In genomic region chr5:82153082-82153481, GRCh38 we compare ENCODE assay signal across 15 cellular contexts.
A peak's percentile ranks its signal among the peaks of the same experiment; 100 is the strongest.
DNase-seq lines count a peak whose midpoint lies in the region; ATAC-seq and TF ChIP-seq lines count a peak whose summit lies in the region.
"Had no signal": no experiment of that assay in that cellular context is flagged by ENCODE, and none has a peak within 500 bp of the region (broad histone marks: within the 10 kb centered on the region; RNA-seq: fewer than 3 reads in every experiment).

No MANE protein-coding gene starts in this region.

- H3K4me3 Mint-ChIP-seq in MCF 10A (ENCODE audit: unreplicated experiment): no peak overlapping the region
- H3K4me3 Mint-ChIP-seq in WTC11: no peak overlapping the region
- H3K4me3 Mint-ChIP-seq: CD4-positive, alpha-beta memory T cell had no signal

- WGBS in mammary epithelial cell (ENCODE audit: low coverage, missing lambda C conversion rate): 97% methylated on average over 3 of the region's 3 CpGs
- 92% methylated on average over 2 of the region's 3 CpGs for WGBS in mesenchymal stem cell

- BruUV-seq in MCF 10A (replicated peaks; lab: Mats Ljungman, UMichigan) (no TSS peak), mammary epithelial cell (replicated peaks; lab: Mats Ljungman, UMichigan) (no TSS peak)

- H3K27ac Mint-ChIP-seq in MCF 10A (ENCODE audit: low read depth, unreplicated experiment): no peak overlapping the region
- 0 out of 2 replicates have a peak overlapping the region, but pooled peaks have one; percentile 18 for H3K27ac Mint-ChIP-seq in WTC11
- H3K27ac Mint-ChIP-seq: CD4-positive, alpha-beta memory T cell had no signal

- H2BK5ac ChIP-seq in mesenchymal stem cell (ENCODE audit: low read depth, low read length, poor library complexity, severe bottlenecking): no peak overlapping the region

- peaks cover 5% of the 10 kb centered on the region for H3K4me1 ChIP-seq in mammary epithelial cell (ENCODE audit: insufficient read depth, low read length)
- H3K4me1 ChIP-seq in mesenchymal stem cell (ENCODE audit: control insufficient read depth, insufficient read depth, low read depth, low read length): peaks cover 4% of the 10 kb centered on the region
- H3K4me1 ChIP-seq: HAP-1 had no signal

- DNase-seq in MCF 10A (ENCODE audit: unreplicated experiment): peak; percentile 38
- DNase-seq in mammary epithelial cell: no peak
- DNase-seq in WTC11 (ENCODE audit: low spot score): no peak
- DNase-seq in mesenchymal stem cell: no peak
- no peak for DNase-seq in NK-92 (lab: John Stamatoyannopoulos, UW; ENCODE audit: unreplicated experiment)
- no peak for DNase-seq in activated CD4-positive, alpha-beta T cell treated with anti-CD3 and anti-CD28 coated beads, Interleukin-2, amount 50 U/mL, for 48 hours
- DNase-seq: C1 segment of cervical spinal cord; Calu3; CD4-positive, alpha-beta memory T cell; COR-L47; DMS79; EL; GDM1; GOT3 had no signal

- no peaks in the 10 kb centered on the region for H3K36me3 Mint-ChIP-seq in MCF 10A (ENCODE audit: insufficient read depth, unreplicated experiment)
- H3K36me3 Mint-ChIP-seq in WTC11: no peaks in the 10 kb centered on the region
- H3K36me3 Mint-ChIP-seq: CD4-positive, alpha-beta memory T cell had no signal

- H3K9me3 Mint-ChIP-seq in MCF 10A (ENCODE audit: unreplicated experiment) (no peaks in the 10 kb centered on the region), WTC11 (no peaks in the 10 kb centered on the region)
- H3K9me3 Mint-ChIP-seq: CD4-positive, alpha-beta memory T cell had no signal

- H2AK5ac ChIP-seq in mesenchymal stem cell (ENCODE audit: low read length, severe bottlenecking): no peak overlapping the region

- no peaks in the 10 kb centered on the region for H3K36me3 ChIP-seq in mammary epithelial cell (ENCODE audit: insufficient read depth, low read length)
- no peaks in the 10 kb centered on the region for H3K36me3 ChIP-seq in mesenchymal stem cell (ENCODE audit: control insufficient read depth in 1 of 2, insufficient read depth in 2 of 2, low read depth in 1 of 2, low read length in 2 of 2)
- H3K36me3 ChIP-seq: HAP-1 had no signal

- H3K4me3 ChIP-seq in mammary epithelial cell (replicated peaks in 1 of 3; ENCODE audit: insufficient read depth in 1 of 3, low read depth in 2 of 3, low read length in 3 of 3) (no peak overlapping the region), mesenchymal stem cell (ENCODE audit: insufficient read depth in 1 of 2, low read depth in 1 of 2, low read length in 2 of 2) (no peak overlapping the region)
- H3K4me3 ChIP-seq: HAP-1 had no signal

- no peak overlapping the region for H3K23ac ChIP-seq in mesenchymal stem cell (ENCODE audit: low read length in 2 of 2)

- POLR2A ChIA-PET in MCF 10A (lab: Yijun Ruan, JAX) (interaction anchor here (0.7 to 7.2 kb wide), 6 partner anchors 8 to 181 kb away, joined by 3 to 55 read pairs (median 10); partner anchors contain the start of gene ATG10), WTC11 (lab: Charles Lee) (no interaction called here)

- no peak overlapping the region for H2BK12ac ChIP-seq in mesenchymal stem cell (ENCODE audit: low read length in 2 of 2)

- H2AFZ ChIP-seq in mammary epithelial cell (ENCODE audit: low read depth, low read length): no peak overlapping the region
- no peak overlapping the region for H2AFZ ChIP-seq in mesenchymal stem cell (ENCODE audit: low read depth, low read length)

- no peak overlapping the region for H2BK15ac ChIP-seq in mesenchymal stem cell (ENCODE audit: low read depth, poor library complexity, severe bottlenecking)

- no peak overlapping the region for H4K91ac ChIP-seq in mesenchymal stem cell (ENCODE audit: low read length)

- H3K79me1 ChIP-seq in mesenchymal stem cell (replicated peaks; ENCODE audit: low read length, poor library complexity, severe bottlenecking): peaks cover 3% of the 10 kb centered on the region

- dilution Hi-C loops in mammary epithelial cell (cut with HindIII; ENCODE audit: low sequenced_read_pairs): no loop called here

- H3K79me2 ChIP-seq in mammary epithelial cell (ENCODE audit: insufficient read depth, low read length): no peaks in the 10 kb centered on the region

- H3K14ac ChIP-seq in mesenchymal stem cell (ENCODE audit: low read length in 2 of 2): no peak overlapping the region

- H3K4me1 Mint-ChIP-seq in MCF 10A (ENCODE audit: insufficient read depth, unreplicated experiment) (peaks cover 35% of the 10 kb centered on the region), WTC11 (peaks cover 33% of the 10 kb centered on the region)
- H3K4me1 Mint-ChIP-seq: CD4-positive, alpha-beta memory T cell had no signal

- intact Hi-C loops in MCF 10A (cut with micrococcal nuclease): no loop called here
- intact Hi-C loops in mammary epithelial cell (cut with micrococcal nuclease): no loop called here

- H3K27me3 ChIP-seq in mammary epithelial cell (ENCODE audit: insufficient read depth, low read length) (no peaks in the 10 kb centered on the region), mesenchymal stem cell (ENCODE audit: control insufficient read depth in 1 of 2, insufficient read depth in 1 of 2, low read length in 2 of 2) (no peaks in the 10 kb centered on the region)

- no peak overlapping the region for H3K4ac ChIP-seq in mesenchymal stem cell (ENCODE audit: low read depth in 1 of 2, low read length in 2 of 2)

- H3K27ac ChIP-seq in mammary epithelial cell (ENCODE audit: insufficient read depth, low read depth, low read length) (no peak overlapping the region), mesenchymal stem cell (ENCODE audit: low read length, poor library complexity, severe bottlenecking) (no peak overlapping the region)

- no peak overlapping the region for H3K4me2 ChIP-seq in mammary epithelial cell (ENCODE audit: insufficient read depth, low read depth, low read length)
- no peak overlapping the region for H3K4me2 ChIP-seq in mesenchymal stem cell (ENCODE audit: low read length, poor library complexity, severe bottlenecking)

- no peak overlapping the region for H3K18ac ChIP-seq in mesenchymal stem cell (ENCODE audit: low read depth in 1 of 2, low read length in 2 of 2)

- H4K20me1 ChIP-seq in mammary epithelial cell (ENCODE audit: insufficient read depth, low read length): no peaks in the 10 kb centered on the region

- no peak overlapping the region for H4K8ac ChIP-seq in mesenchymal stem cell (ENCODE audit: low read length)

- H2BK120ac ChIP-seq in mesenchymal stem cell (ENCODE audit: low read depth, low read length): peak overlapping the region; percentile 42

- in situ Hi-C loops in mammary epithelial cell (cut with MboI; ENCODE audit: low sequenced_read_pairs in 2 of 2): loop anchor here in 1 of 2 donors (25.0 kb wide), 1 partner anchor 391 kb away; the partner anchor contains the start of gene SSBP2

- H3K9me3 ChIP-seq in mammary epithelial cell (replicated peaks; ENCODE audit: insufficient read depth, low read length): no peaks in the 10 kb centered on the region
- no peaks in the 10 kb centered on the region for H3K9me3 ChIP-seq in mesenchymal stem cell (ENCODE audit: control insufficient read depth, low read length)
- H3K9me3 ChIP-seq: HAP-1 had no signal

- CTCF ChIA-PET in MCF 10A (lab: Yijun Ruan, JAX): interaction anchor here (0.6 to 7.6 kb wide), 4 partner anchors 11 to 1410 kb away, joined by 3 to 38 read pairs (median 6); no protein-coding TSS in a partner anchor
- CTCF ChIA-PET in mammary epithelial cell (lab: Charles Lee; ENCODE audit: low non-redundant PET): no interaction called here
- CTCF ChIA-PET in WTC11 (lab: Charles Lee): no interaction called here

- H3K27me3 Mint-ChIP-seq in MCF 10A (ENCODE audit: insufficient read depth, unreplicated experiment): no peaks in the 10 kb centered on the region
- H3K27me3 Mint-ChIP-seq in WTC11 (ENCODE audit: low read depth): no peaks in the 10 kb centered on the region
- H3K27me3 Mint-ChIP-seq: CD4-positive, alpha-beta memory T cell had no signal

- ATAC-seq in WTC11: no peak

- TF ChIP-seq CTCF in MCF 10A (IDR thresholded peaks at IDR 0.05; ENCODE audit: unreplicated experiment) (no peak), mammary epithelial cell (conservative IDR thresholded peaks at IDR 0.05 in 1 of 2, IDR thresholded peaks at IDR 0.05 in 1 of 2; ENCODE audit: extremely low read depth in 1 of 2, insufficient read depth in 1 of 2, low read depth in 1 of 2, low read length in 2 of 2) (no peak), WTC11 (IDR thresholded peaks at IDR 0.05) (no peak)

- H3K9ac ChIP-seq in mammary epithelial cell (ENCODE audit: insufficient read depth, low read length) (no peak overlapping the region), mesenchymal stem cell (ENCODE audit: low read length) (no peak overlapping the region)

TF ChIP-seq in WTC11, 78 proteins besides CTCF, POLR2A, EP300 and RAD21 (continues in another document):
- TF ChIP-seq, protein P1, sequence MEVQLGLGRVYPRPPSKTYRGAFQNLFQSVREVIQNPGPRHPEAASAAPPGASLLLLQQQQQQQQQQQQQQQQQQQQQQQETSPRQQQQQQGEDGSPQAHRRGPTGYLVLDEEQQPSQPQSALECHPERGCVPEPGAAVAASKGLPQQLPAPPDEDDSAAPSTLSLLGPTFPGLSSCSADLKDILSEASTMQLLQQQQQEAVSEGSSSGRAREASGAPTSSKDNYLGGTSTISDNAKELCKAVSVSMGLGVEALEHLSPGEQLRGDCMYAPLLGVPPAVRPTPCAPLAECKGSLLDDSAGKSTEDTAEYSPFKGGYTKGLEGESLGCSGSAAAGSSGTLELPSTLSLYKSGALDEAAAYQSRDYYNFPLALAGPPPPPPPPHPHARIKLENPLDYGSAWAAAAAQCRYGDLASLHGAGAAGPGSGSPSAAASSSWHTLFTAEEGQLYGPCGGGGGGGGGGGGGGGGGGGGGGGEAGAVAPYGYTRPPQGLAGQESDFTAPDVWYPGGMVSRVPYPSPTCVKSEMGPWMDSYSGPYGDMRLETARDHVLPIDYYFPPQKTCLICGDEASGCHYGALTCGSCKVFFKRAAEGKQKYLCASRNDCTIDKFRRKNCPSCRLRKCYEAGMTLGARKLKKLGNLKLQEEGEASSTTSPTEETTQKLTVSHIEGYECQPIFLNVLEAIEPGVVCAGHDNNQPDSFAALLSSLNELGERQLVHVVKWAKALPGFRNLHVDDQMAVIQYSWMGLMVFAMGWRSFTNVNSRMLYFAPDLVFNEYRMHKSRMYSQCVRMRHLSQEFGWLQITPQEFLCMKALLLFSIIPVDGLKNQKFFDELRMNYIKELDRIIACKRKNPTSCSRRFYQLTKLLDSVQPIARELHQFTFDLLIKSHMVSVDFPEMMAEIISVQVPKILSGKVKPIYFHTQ (CRISPR knock-in tag; IDR thresholded peaks at IDR 0.05): no peak
- TF ChIP-seq ZNF263 (CRISPR knock-in tag; IDR thresholded peaks at IDR 0.05; ENCODE audit: low read depth): no peak
- TF ChIP-seq SOX15 (CRISPR knock-in tag; IDR thresholded peaks at IDR 0.05): no peak
